1 cellular context compared by ENCODE assay signal in the genomic region with DNA sequence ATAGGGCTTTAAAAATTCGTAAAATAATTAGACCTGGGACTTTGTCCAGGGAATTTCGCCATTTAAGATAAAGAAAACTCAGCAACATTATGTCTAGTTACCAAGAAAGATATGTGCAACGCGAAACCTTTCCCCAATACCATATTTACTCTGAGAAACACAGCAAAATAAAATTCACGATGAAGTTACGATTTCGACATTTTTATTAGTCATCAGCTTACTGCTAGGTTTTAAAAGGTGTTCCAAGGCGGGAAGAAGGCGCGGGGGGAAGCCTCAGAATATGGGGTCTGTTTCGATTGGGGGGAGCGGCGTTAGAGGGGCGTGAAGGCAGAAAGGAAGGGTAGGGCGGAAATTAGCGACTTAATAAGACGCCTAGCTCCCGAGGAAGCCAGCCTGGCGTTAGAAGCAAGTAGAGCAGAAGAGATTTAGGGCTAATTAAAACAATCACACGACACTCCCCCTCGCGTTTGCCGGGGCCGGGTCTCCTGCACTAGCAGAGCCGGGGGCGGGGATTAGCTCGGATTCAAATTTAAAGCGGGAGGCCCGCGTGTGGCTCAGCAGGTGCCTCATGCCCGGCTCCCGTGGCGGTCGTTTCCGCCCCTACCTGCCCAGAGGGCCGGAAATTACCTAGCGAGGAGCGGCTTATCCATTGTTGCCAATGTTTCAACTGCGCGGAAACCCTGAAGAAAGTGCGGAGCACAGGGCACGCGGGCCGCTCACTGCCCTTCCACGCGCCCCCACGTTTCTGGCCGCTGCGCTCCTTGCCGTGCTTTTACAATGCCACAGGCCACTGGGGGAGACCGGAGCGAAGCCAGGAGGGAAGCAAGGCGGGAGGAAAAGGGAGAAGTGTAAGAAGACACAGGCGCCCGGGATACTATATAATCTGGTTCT.
A peak's percentile ranks its signal among the peaks of the same experiment; 100 is the strongest.
TF ChIP-seq lines count a peak whose summit lies in the region.

No MANE protein-coding gene starts in this region.

TF ChIP-seq in K562, 482 proteins besides CTCF, POLR2A, EP300 and RAD21 (continued from another document and continues in another):
- TF ChIP-seq ZNF609 (CRISPR knock-in tag; IDR thresholded peaks at IDR 0.05; ENCODE audit: borderline replicate concordance) (no peak), RCOR1 (IDR thresholded peaks at IDR 0.05; ENCODE audit: borderline replicate concordance in 1 of 2, low read depth in 2 of 2, low read length in 2 of 2) (peak in 1 of 2 experiments; percentile 75; a peak in 2 of 4 replicates), NR1H2 (CRISPR knock-in tag; IDR thresholded peaks at IDR 0.05) (peak; percentile 90; the same call in 1 of the 2 replicates), SMARCA5 (IDR thresholded peaks at IDR 0.05) (no peak; the same call in 1 of the 2 replicates), ZNF785 (CRISPR knock-in tag; IDR thresholded peaks at IDR 0.05) (no peak), ZSCAN32 (CRISPR knock-in tag; IDR thresholded peaks at IDR 0.05) (0 out of 2 replicates have a peak, but pooled peaks have one; percentile 45), ZNF212 (CRISPR knock-in tag; IDR thresholded peaks at IDR 0.05) (no peak), CREM (IDR thresholded peaks at IDR 0.05; ENCODE audit: low read depth) (no peak), XRCC3 (IDR thresholded peaks at IDR 0.05) (no peak), CHD1 (IDR thresholded peaks at IDR 0.05; ENCODE audit: low read length) (no peak), FOXA1 (IDR thresholded peaks at IDR 0.05; ENCODE audit: borderline replicate concordance) (no peak), MAFF (IDR thresholded peaks at IDR 0.05; ENCODE audit: low read length) (no peak), ZKSCAN1 (IDR thresholded peaks at IDR 0.05; ENCODE audit: low read depth, low read length) (no peak; the same call in 1 of the 2 replicates), RB1 (IDR thresholded peaks at IDR 0.05; ENCODE audit: low read depth) (peak; percentile 63), EHMT2 (IDR thresholded peaks at IDR 0.05) (no peak), GTF2F1 (IDR thresholded peaks at IDR 0.05; ENCODE audit: low read depth, low read length) (no peak), RBM22 (IDR thresholded peaks at IDR 0.05; ENCODE audit: low read depth, low read length, poor library complexity, severe bottlenecking) (peak; percentile 92), CUX1 (CRISPR knock-in tag; IDR thresholded peaks at IDR 0.05) (no peak; the same call in 1 of the 2 replicates), ZNF3 (CRISPR knock-in tag; IDR thresholded peaks at IDR 0.05) (no peak), IFI16 (CRISPR knock-in tag; IDR thresholded peaks at IDR 0.05) (no peak), ZBTB17 (CRISPR knock-in tag; IDR thresholded peaks at IDR 0.05) (peak; percentile 78; the same call in 1 of the 2 replicates), RFX1 (IDR thresholded peaks at IDR 0.05) (no peak), ZBTB8A (IDR thresholded peaks at IDR 0.05; ENCODE audit: partially characterized antibody) (no peak), MTA3 (IDR thresholded peaks at IDR 0.05; ENCODE audit: borderline replicate concordance) (peak; percentile 76), ZNF75A (CRISPR knock-in tag; IDR thresholded peaks at IDR 0.05) (0 out of 2 replicates have a peak, but pooled peaks have one; percentile 22), ZNF263 (CRISPR knock-in tag; IDR thresholded peaks at IDR 0.05; ENCODE audit: borderline replicate concordance) (peak; percentile 48; the same call in 1 of the 2 replicates), MXI1 (IDR thresholded peaks at IDR 0.05; ENCODE audit: low read depth, low read length) (peak; percentile 56), MYNN (IDR thresholded peaks at IDR 0.05) (no peak), MYNN (CRISPR knock-in tag; IDR thresholded peaks at IDR 0.05) (no peak), SRSF3 (IDR thresholded peaks at IDR 0.05; ENCODE audit: insufficient read depth, low read length) (peak; percentile 90; the same call in 1 of the 2 replicates), NCOA6 (IDR thresholded peaks at IDR 0.05) (no peak), KLF1 (tag; IDR thresholded peaks at IDR 0.05) (no peak), NCOA1 (IDR thresholded peaks at IDR 0.05; ENCODE audit: low read depth) (no peak)
- TF ChIP-seq, protein P1, sequence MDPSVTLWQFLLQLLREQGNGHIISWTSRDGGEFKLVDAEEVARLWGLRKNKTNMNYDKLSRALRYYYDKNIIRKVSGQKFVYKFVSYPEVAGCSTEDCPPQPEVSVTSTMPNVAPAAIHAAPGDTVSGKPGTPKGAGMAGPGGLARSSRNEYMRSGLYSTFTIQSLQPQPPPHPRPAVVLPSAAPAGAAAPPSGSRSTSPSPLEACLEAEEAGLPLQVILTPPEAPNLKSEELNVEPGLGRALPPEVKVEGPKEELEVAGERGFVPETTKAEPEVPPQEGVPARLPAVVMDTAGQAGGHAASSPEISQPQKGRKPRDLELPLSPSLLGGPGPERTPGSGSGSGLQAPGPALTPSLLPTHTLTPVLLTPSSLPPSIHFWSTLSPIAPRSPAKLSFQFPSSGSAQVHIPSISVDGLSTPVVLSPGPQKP (CRISPR knock-in tag; IDR thresholded peaks at IDR 0.05): no peak
- TF ChIP-seq, protein P2, sequence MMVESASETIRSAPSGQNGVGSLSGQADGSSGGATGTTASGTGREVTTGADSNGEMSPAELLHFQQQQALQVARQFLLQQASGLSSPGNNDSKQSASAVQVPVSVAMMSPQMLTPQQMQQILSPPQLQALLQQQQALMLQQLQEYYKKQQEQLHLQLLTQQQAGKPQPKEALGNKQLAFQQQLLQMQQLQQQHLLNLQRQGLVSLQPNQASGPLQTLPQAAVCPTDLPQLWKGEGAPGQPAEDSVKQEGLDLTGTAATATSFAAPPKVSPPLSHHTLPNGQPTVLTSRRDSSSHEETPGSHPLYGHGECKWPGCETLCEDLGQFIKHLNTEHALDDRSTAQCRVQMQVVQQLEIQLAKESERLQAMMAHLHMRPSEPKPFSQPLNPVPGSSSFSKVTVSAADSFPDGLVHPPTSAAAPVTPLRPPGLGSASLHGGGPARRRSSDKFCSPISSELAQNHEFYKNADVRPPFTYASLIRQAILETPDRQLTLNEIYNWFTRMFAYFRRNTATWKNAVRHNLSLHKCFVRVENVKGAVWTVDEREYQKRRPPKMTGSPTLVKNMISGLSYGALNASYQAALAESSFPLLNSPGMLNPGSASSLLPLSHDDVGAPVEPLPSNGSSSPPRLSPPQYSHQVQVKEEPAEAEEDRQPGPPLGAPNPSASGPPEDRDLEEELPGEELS (CRISPR knock-in tag; IDR thresholded peaks at IDR 0.05; ENCODE audit: borderline replicate concordance): peak; percentile 89; the same call in 1 of the 2 replicates
- TF ChIP-seq, protein P3, sequence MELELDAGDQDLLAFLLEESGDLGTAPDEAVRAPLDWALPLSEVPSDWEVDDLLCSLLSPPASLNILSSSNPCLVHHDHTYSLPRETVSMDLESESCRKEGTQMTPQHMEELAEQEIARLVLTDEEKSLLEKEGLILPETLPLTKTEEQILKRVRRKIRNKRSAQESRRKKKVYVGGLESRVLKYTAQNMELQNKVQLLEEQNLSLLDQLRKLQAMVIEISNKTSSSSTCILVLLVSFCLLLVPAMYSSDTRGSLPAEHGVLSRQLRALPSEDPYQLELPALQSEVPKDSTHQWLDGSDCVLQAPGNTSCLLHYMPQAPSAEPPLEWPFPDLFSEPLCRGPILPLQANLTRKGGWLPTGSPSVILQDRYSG (tag; conservative IDR thresholded peaks at IDR 0.05; ENCODE audit: low read depth): 0 out of 2 replicates have a peak, but pooled peaks have one; percentile 28
- TF ChIP-seq, protein P4, sequence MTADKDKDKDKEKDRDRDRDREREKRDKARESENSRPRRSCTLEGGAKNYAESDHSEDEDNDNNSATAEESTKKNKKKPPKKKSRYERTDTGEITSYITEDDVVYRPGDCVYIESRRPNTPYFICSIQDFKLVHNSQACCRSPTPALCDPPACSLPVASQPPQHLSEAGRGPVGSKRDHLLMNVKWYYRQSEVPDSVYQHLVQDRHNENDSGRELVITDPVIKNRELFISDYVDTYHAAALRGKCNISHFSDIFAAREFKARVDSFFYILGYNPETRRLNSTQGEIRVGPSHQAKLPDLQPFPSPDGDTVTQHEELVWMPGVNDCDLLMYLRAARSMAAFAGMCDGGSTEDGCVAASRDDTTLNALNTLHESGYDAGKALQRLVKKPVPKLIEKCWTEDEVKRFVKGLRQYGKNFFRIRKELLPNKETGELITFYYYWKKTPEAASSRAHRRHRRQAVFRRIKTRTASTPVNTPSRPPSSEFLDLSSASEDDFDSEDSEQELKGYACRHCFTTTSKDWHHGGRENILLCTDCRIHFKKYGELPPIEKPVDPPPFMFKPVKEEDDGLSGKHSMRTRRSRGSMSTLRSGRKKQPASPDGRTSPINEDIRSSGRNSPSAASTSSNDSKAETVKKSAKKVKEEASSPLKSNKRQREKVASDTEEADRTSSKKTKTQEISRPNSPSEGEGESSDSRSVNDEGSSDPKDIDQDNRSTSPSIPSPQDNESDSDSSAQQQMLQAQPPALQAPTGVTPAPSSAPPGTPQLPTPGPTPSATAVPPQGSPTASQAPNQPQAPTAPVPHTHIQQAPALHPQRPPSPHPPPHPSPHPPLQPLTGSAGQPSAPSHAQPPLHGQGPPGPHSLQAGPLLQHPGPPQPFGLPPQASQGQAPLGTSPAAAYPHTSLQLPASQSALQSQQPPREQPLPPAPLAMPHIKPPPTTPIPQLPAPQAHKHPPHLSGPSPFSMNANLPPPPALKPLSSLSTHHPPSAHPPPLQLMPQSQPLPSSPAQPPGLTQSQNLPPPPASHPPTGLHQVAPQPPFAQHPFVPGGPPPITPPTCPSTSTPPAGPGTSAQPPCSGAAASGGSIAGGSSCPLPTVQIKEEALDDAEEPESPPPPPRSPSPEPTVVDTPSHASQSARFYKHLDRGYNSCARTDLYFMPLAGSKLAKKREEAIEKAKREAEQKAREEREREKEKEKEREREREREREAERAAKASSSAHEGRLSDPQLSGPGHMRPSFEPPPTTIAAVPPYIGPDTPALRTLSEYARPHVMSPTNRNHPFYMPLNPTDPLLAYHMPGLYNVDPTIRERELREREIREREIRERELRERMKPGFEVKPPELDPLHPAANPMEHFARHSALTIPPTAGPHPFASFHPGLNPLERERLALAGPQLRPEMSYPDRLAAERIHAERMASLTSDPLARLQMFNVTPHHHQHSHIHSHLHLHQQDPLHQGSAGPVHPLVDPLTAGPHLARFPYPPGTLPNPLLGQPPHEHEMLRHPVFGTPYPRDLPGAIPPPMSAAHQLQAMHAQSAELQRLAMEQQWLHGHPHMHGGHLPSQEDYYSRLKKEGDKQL (CRISPR knock-in tag; IDR thresholded peaks at IDR 0.05; ENCODE audit: borderline replicate concordance): no peak
